In the genomic region with DNA sequence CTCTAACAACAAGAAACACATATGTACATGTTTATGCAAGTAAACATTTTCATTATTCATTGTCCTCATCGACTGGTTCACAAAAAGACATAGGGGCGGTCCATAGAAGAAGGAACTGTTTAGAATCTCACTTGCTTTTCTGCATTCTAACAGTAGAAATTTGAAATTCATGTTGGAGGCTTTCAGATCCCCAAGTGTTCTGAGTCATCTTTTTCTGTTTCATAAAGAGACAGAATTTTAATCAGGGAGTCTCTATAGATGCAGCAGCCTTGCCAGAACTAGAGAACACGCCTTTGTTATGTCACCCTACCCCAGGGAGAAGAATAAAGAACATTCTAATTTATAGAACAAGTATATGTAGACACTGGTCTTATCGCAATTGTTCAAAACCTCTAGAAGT, we compare ENCODE assay signal across 22 cellular contexts.
"Had no signal": no experiment of that assay in that cellular context is flagged by ENCODE, and none has a peak within 500 bp of the region (broad histone marks: within the 10 kb centered on the region; RNA-seq: fewer than 3 reads in every experiment).

No MANE protein-coding gene starts in this region.

- DNase-seq: colonic mucosa; dermis blood vessel endothelial cell; esophagus squamous epithelium; foreskin fibroblast; glutamatergic neuron; immature natural killer cell; kidney; left cardiac atrium; left ventricle myocardium inferior; mesenchymal stem cell; midbrain; naive B cell; psoas muscle; stimulated activated naive CD4-positive, alpha-beta T cell; stomach; substantia nigra; trophoblast cell had no signal

- H3K27me3 Mint-ChIP-seq: naive B cell had no signal

- H3K36me3 Mint-ChIP-seq: immature natural killer cell, naive B cell had no signal

- H3K9me3 ChIP-seq: colonic mucosa, neutrophil had no signal

- H3K27ac Mint-ChIP-seq: immature natural killer cell, naive B cell, nephron had no signal

- H3K4me1 ChIP-seq: colonic mucosa, esophagus squamous epithelium, gastroesophageal sphincter, left ventricle myocardium inferior, psoas muscle, stomach had no signal

- H3K27ac ChIP-seq: colonic mucosa, esophagus squamous epithelium, gastroesophageal sphincter, left ventricle myocardium inferior, neutrophil, psoas muscle, stomach had no signal

- ATAC-seq: gastroesophageal sphincter, left cardiac atrium, psoas muscle, sciatic nerve had no signal

- H3K4me3 ChIP-seq: colonic mucosa, esophagus squamous epithelium, gastroesophageal sphincter, left ventricle myocardium inferior, lung, psoas muscle, stomach had no signal

- H3K4me1 Mint-ChIP-seq: immature natural killer cell, naive B cell, nephron had no signal

- H3K36me3 ChIP-seq: colonic mucosa, esophagus squamous epithelium, gastroesophageal sphincter, left ventricle myocardium inferior, neutrophil, stomach had no signal

- H3K27me3 ChIP-seq: colonic mucosa, esophagus squamous epithelium, gastroesophageal sphincter, neutrophil, stomach had no signal

- H3K4me3 Mint-ChIP-seq: immature natural killer cell, naive B cell, nephron had no signal
